In the genomic region with DNA sequence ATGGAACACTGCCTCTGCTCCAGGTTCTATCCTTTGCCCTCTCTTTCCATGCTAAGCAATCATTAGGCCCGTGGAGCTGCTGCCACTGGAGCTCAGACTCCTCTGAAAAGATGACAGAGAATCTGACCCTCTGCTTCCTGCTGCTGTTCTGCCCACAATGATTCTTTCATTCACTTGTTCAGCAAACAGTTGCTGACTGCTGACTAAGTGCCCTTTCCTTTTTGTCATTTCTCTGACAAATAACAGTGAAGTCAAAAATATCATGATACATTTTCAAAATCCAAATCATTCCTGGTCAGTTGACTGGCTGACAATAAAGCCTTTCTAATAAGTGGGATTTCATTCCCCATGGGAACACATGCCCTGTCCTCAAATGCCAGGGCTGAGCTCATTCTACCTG, we compare ENCODE assay signal across 28 cellular contexts.
DNase-seq lines count a peak whose midpoint lies in the region; ATAC-seq and TF ChIP-seq lines count a peak whose summit lies in the region.
"Had no signal": no experiment of that assay in that cellular context is flagged by ENCODE, and none has a peak within 500 bp of the region (broad histone marks: within the 10 kb centered on the region; RNA-seq: fewer than 3 reads in every experiment).

No MANE protein-coding gene starts in this region.

- peaks cover 15% of the 10 kb centered on the region for H3K4me1 Mint-ChIP-seq in activated T-cell treated with anti-CD3 and anti-CD28 coated beads, Interleukin-2, amount 50 U/mL, for 24 hours (ENCODE audit: low read depth)
- H3K4me1 Mint-ChIP-seq in CD8-positive, alpha-beta T cell (ENCODE audit: low read depth) = peaks cover 8% of the 10 kb centered on the region
- peaks cover 9% of the 10 kb centered on the region for H3K4me1 Mint-ChIP-seq in activated naive CD4-positive, alpha-beta T cell treated with anti-CD3 and anti-CD28 coated beads, Interleukin-2, amount 10 ng/mL, durations not matched to agents 7 days and 5 days

- no peaks in the 10 kb centered on the region for H3K9me3 ChIP-seq in PC-3 (ENCODE audit: low read length)
- H3K9me3 ChIP-seq in CD8-positive, alpha-beta T cell (ENCODE audit: low read length) = no peaks in the 10 kb centered on the region
- H3K9me3 ChIP-seq: pancreas, vagina had no signal

- H3K4me3 ChIP-seq in PC-3 (ENCODE audit: low read length) = no peak overlapping the region
- H3K4me3 ChIP-seq in CD8-positive, alpha-beta T cell (ENCODE audit: low read depth, low read length) = no peak overlapping the region
- H3K4me3 ChIP-seq: GM23338, K562, pancreas, PC-9, smooth muscle cell, vagina had no signal

- POLR2A ChIA-PET in PC-3 (lab: Charles Lee; ENCODE audit: unreplicated experiment) = no interaction called here
- POLR2A ChIA-PET in CD8-positive, alpha-beta T cell (lab: Charles Lee) = no interaction called here

- no peaks in the 10 kb centered on the region for H3F3A ChIP-seq in PC-3 (ENCODE audit: low read length, unreplicated experiment)

- intact Hi-C loops in PC-3 (cut with micrococcal nuclease) = no loop called here
- intact Hi-C loops in CD8-positive, alpha-beta T cell (cut with DNase I, micrococcal nuclease) = no loop called here
- intact Hi-C loops in left ventricle myocardium superior (cut with micrococcal nuclease) = no loop called here

- no peaks in the 10 kb centered on the region for H3K27me3 ChIP-seq in PC-3 (ENCODE audit: low read length)
- no peaks in the 10 kb centered on the region for H3K27me3 ChIP-seq in CD8-positive, alpha-beta T cell (ENCODE audit: insufficient read depth, low read length)
- H3K27me3 ChIP-seq: pancreas, vagina had no signal

- peak; percentile 70 for ATAC-seq in PC-3
- no peak for ATAC-seq in CD8-positive, alpha-beta T cell
- ATAC-seq in left ventricle myocardium superior = no peak
- ATAC-seq: activated CD4-positive, CD25-positive, alpha-beta regulatory T cell treated with anti-CD3 and anti-CD28 coated beads, Interleukin-2, amount 50 U/mL, for 24 hours; GM23338; K562; left cardiac atrium; pancreas; Right ventricle myocardium inferior; stimulated activated naive CD8-positive, alpha-beta T cell treated with anti-CD3 and anti-CD28 coated beads, Interleukin-15, Interleukin-2, amounts not matched to agents 100 U/mL and 50 U/mL, for 24 hours had no signal

- no peaks in the 10 kb centered on the region for H3K36me3 ChIP-seq in PC-3 (ENCODE audit: low read depth, low read length)
- H3K36me3 ChIP-seq in CD8-positive, alpha-beta T cell (ENCODE audit: insufficient read depth, low read length) = no peaks in the 10 kb centered on the region
- H3K36me3 ChIP-seq: pancreas, vagina had no signal

- no peak for DNase-seq in activated T-cell treated with anti-CD3 and anti-CD28 coated beads, Interleukin-2, amount 50 U/mL, for 24 hours
- DNase-seq in activated T-cell treated with anti-CD3 and anti-CD28 coated beads for 4 hours (no peak), PC-3 (peak; percentile 49), dermis microvascular lymphatic vessel endothelial cell (ENCODE audit: low read depth in 2 of 2) (peak; percentile 26 to 62), superior temporal gyrus (ENCODE audit: extremely low spot score) (peak; percentile 38), left ventricle myocardium superior (no peak)
- DNase-seq in CD8-positive, alpha-beta T cell = no peak
- no peak for DNase-seq in activated naive CD4-positive, alpha-beta T cell treated with anti-CD3 and anti-CD28 coated beads, Interleukin-2, amount 10 ng/mL, durations not matched to agents 7 days and 5 days
- DNase-seq: activated CD4-positive, alpha-beta memory T cell treated with anti-CD3 and anti-CD28 coated beads for 36 hours; activated gamma-delta T cell treated with Interleukin-2 at 50 U/mL for 16 hours; AML-193; CD4-positive, alpha-beta T cell; cerebellar nuclear complex; effector CD4-positive, alpha-beta T cell; immature natural killer cell; left cardiac atrium; NCI-H1930; NCI-H2227 treated with DMSO at 0.1 percent for 48 hours; NCI-H526 treated with DMSO at 0.1 percent for 48 hours; pancreas; PC-9; stimulated activated naive CD8-positive, alpha-beta T cell treated with anti-CD3 and anti-CD28 coated beads, Interleukin-15, Interleukin-2, amounts not matched to agents 100 U/mL and 50 U/mL, for 24 hours had no signal

- H3K79me2 ChIP-seq in PC-3 (ENCODE audit: low read length) = no peaks in the 10 kb centered on the region

- H3K9me3 Mint-ChIP-seq in activated T-cell treated with anti-CD3 and anti-CD28 coated beads, Interleukin-2, amount 50 U/mL, for 24 hours = peaks cover 5% of the 10 kb centered on the region
- peaks cover 2% of the 10 kb centered on the region for H3K9me3 Mint-ChIP-seq in CD8-positive, alpha-beta T cell
- H3K9me3 Mint-ChIP-seq in activated naive CD4-positive, alpha-beta T cell treated with anti-CD3 and anti-CD28 coated beads, Interleukin-2, amount 10 ng/mL, durations not matched to agents 7 days and 5 days = peaks cover 6% of the 10 kb centered on the region
- H3K9me3 Mint-ChIP-seq: activated CD4-positive, alpha-beta memory T cell treated with anti-CD3 and anti-CD28 coated beads for 36 hours; GM23338; immature natural killer cell had no signal

- no peak overlapping the region for H3K4me2 ChIP-seq in PC-3 (ENCODE audit: low read length)
- H3K4me2 ChIP-seq: GM23338, PC-9, smooth muscle cell had no signal

- 0 out of 2 replicates have a peak overlapping the region, but pooled peaks have one; percentile 17 for H3K27ac ChIP-seq in PC-3 (ENCODE audit: low read length)
- H3K27ac ChIP-seq in CD8-positive, alpha-beta T cell (ENCODE audit: low read depth, low read length) = no peak overlapping the region
- H3K27ac ChIP-seq: pancreas, PC-9, vagina had no signal

- H3K9ac ChIP-seq in PC-3 (ENCODE audit: low read length) = no peak overlapping the region

- TF ChIP-seq CTCF in PC-3 (conservative IDR thresholded peaks at IDR 0.05; ENCODE audit: low read depth, low read length) = no peak
- no peak for TF ChIP-seq CTCF in CD8-positive, alpha-beta T cell (IDR thresholded peaks at IDR 0.05)

- peaks cover 13% of the 10 kb centered on the region for H3K4me1 ChIP-seq in PC-3 (ENCODE audit: insufficient read depth, low read length)
- no peaks in the 10 kb centered on the region for H3K4me1 ChIP-seq in CD8-positive, alpha-beta T cell (ENCODE audit: insufficient read depth, low read length)
- H3K4me1 ChIP-seq: pancreas, vagina had no signal

- no peaks in the 10 kb centered on the region for H3K27me3 Mint-ChIP-seq in activated T-cell treated with anti-CD3 and anti-CD28 coated beads, Interleukin-2, amount 50 U/mL, for 24 hours
- no peaks in the 10 kb centered on the region for H3K27me3 Mint-ChIP-seq in CD8-positive, alpha-beta T cell (ENCODE audit: low read depth)
- no peaks in the 10 kb centered on the region for H3K27me3 Mint-ChIP-seq in activated naive CD4-positive, alpha-beta T cell treated with anti-CD3 and anti-CD28 coated beads, Interleukin-2, amount 10 ng/mL, durations not matched to agents 7 days and 5 days
- H3K27me3 Mint-ChIP-seq: activated CD4-positive, alpha-beta memory T cell treated with anti-CD3 and anti-CD28 coated beads for 36 hours; CD4-positive, alpha-beta T cell had no signal

- peak overlapping the region; percentile 34 for H3K27ac Mint-ChIP-seq in activated T-cell treated with anti-CD3 and anti-CD28 coated beads, Interleukin-2, amount 50 U/mL, for 24 hours
- H3K27ac Mint-ChIP-seq in CD8-positive, alpha-beta T cell = no peak overlapping the region
- no peak overlapping the region for H3K27ac Mint-ChIP-seq in activated naive CD4-positive, alpha-beta T cell treated with anti-CD3 and anti-CD28 coated beads, Interleukin-2, amount 10 ng/mL, durations not matched to agents 7 days and 5 days
- H3K27ac Mint-ChIP-seq: activated CD4-positive, alpha-beta memory T cell treated with anti-CD3 and anti-CD28 coated beads for 36 hours; CD4-positive, alpha-beta T cell; GM23338 had no signal

- no peak overlapping the region for H3K4me3 Mint-ChIP-seq in activated T-cell treated with anti-CD3 and anti-CD28 coated beads, Interleukin-2, amount 50 U/mL, for 24 hours
- H3K4me3 Mint-ChIP-seq in CD8-positive, alpha-beta T cell = no peak overlapping the region
- H3K4me3 Mint-ChIP-seq in activated naive CD4-positive, alpha-beta T cell treated with anti-CD3 and anti-CD28 coated beads, Interleukin-2, amount 10 ng/mL, durations not matched to agents 7 days and 5 days = no peak overlapping the region
- H3K4me3 Mint-ChIP-seq: activated CD4-positive, alpha-beta memory T cell treated with anti-CD3 and anti-CD28 coated beads for 36 hours; CD4-positive, alpha-beta T cell; GM23338; immature natural killer cell had no signal

- H4K20me1 ChIP-seq in PC-3 (ENCODE audit: low read length) = no peaks in the 10 kb centered on the region

- H3K36me3 Mint-ChIP-seq in activated T-cell treated with anti-CD3 and anti-CD28 coated beads, Interleukin-2, amount 50 U/mL, for 24 hours (ENCODE audit: low read depth) = peaks cover 13% of the 10 kb centered on the region
- H3K36me3 Mint-ChIP-seq in CD8-positive, alpha-beta T cell = peaks cover 14% of the 10 kb centered on the region
- H3K36me3 Mint-ChIP-seq in activated naive CD4-positive, alpha-beta T cell treated with anti-CD3 and anti-CD28 coated beads, Interleukin-2, amount 10 ng/mL, durations not matched to agents 7 days and 5 days = peaks cover 6% of the 10 kb centered on the region

- H3K9me2 ChIP-seq in PC-3 (replicated peaks; ENCODE audit: low read length) = no peaks in the 10 kb centered on the region

- CTCF ChIA-PET in PC-3 (lab: Charles Lee) = no interaction called here
- CTCF ChIA-PET in CD8-positive, alpha-beta T cell (lab: Charles Lee) = no interaction called here
- CTCF ChIA-PET in activated naive CD4-positive, alpha-beta T cell treated with anti-CD3 and anti-CD28 coated beads, Interleukin-2, amount 10 ng/mL, durations not matched to agents 7 days and 5 days (lab: Charles Lee) = no interaction called here

- no TSS peak for BruUV-seq in PC-3 (replicated peaks; lab: Mats Ljungman, UMichigan)

- H2AFZ ChIP-seq in PC-3 (ENCODE audit: low read length) = no peak overlapping the region
- H2AFZ ChIP-seq: GM23338, PC-9 had no signal

Comparison
In these comparisons a context has a peak if more than half of its experiments do, and no peak if none do; other contexts are left out.
1. DNase-seq: peak in PC-3 (single experiment), dermis microvascular lymphatic vessel endothelial cell (2 of 2) and superior temporal gyrus (single experiment); none in activated T-cell treated with anti-CD3 and anti-CD28 coated beads, Interleukin-2, amount 50 U/mL, for 24 hours (single experiment), activated T-cell treated with anti-CD3 and anti-CD28 coated beads for 4 hours (single experiment), CD8-positive, alpha-beta T cell (0 of 7), left ventricle myocardium superior (single experiment) and activated naive CD4-positive, alpha-beta T cell treated with anti-CD3 and anti-CD28 coated beads, Interleukin-2, amount 10 ng/mL, durations not matched to agents 7 days and 5 days (single experiment).